In the genomic region with DNA sequence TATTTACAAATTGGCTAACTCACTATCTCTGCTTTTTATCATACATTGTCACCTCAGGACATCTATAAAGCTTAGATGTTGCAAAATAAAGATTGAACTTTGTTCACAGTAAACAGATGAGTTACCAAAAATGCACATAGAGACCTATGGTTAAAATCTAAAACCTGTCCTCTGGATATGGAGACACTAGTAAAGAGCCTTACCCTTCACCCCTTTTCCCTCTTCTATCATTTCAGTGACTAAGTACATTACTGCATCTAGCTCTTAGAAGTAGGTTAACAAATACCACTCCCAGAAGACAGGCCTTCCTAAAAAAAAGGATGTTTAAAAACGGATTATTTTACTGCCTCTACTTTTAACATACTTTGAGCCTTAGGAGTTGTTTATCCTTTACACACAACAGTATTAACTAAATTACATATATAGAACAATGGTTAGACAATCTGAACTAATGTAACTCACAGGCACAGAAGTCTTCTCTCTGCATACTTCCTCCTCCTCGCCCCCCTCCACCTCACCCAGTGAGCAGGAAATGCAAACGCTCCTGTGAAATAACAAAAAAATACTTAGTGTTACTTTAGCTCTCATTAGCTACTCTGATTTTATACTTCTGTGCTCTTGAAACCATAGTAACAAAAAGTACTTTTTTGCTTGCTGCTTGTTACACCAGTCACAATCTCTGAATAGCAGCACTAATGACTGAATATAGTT, we compare ENCODE assay signal across 1 cellular context.
TF ChIP-seq lines count a peak whose summit lies in the region.

No MANE protein-coding gene starts in this region.

TF ChIP-seq in IMR-90, 13 proteins besides CTCF, POLR2A, EP300 and RAD21 (continued from another document):
- TF ChIP-seq, protein P1, sequence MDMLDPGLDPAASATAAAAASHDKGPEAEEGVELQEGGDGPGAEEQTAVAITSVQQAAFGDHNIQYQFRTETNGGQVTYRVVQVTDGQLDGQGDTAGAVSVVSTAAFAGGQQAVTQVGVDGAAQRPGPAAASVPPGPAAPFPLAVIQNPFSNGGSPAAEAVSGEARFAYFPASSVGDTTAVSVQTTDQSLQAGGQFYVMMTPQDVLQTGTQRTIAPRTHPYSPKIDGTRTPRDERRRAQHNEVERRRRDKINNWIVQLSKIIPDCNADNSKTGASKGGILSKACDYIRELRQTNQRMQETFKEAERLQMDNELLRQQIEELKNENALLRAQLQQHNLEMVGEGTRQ (IDR thresholded peaks at IDR 0.05; ENCODE audit: low read depth, low read length) = no peak
- TF ChIP-seq, protein P2, sequence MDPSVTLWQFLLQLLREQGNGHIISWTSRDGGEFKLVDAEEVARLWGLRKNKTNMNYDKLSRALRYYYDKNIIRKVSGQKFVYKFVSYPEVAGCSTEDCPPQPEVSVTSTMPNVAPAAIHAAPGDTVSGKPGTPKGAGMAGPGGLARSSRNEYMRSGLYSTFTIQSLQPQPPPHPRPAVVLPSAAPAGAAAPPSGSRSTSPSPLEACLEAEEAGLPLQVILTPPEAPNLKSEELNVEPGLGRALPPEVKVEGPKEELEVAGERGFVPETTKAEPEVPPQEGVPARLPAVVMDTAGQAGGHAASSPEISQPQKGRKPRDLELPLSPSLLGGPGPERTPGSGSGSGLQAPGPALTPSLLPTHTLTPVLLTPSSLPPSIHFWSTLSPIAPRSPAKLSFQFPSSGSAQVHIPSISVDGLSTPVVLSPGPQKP (IDR thresholded peaks at IDR 0.05; ENCODE audit: borderline replicate concordance, low read depth, low read length) = no peak
- TF ChIP-seq FOS (IDR thresholded peaks at IDR 0.05; ENCODE audit: low read depth, low read length) (no peak), RFX5 (IDR thresholded peaks at IDR 0.05; ENCODE audit: low read depth, low read length) (no peak), MAZ (IDR thresholded peaks at IDR 0.05; ENCODE audit: borderline replicate concordance, low read depth, low read length) (no peak), MAFK (IDR thresholded peaks at IDR 0.05; ENCODE audit: low read depth, low read length) (no peak), CHD1 (IDR thresholded peaks at IDR 0.05; ENCODE audit: low read depth, low read length) (no peak), CEBPB (IDR thresholded peaks at IDR 0.05; ENCODE audit: low read depth, low read length) (no peak), BHLHE40 (IDR thresholded peaks at IDR 0.05; ENCODE audit: low read depth, low read length) (no peak), SMC3 (IDR thresholded peaks at IDR 0.05; ENCODE audit: low read depth, low read length) (no peak), RCOR1 (IDR thresholded peaks at IDR 0.05; ENCODE audit: insufficient replicate concordance, low read length) (no peak)
